In genomic region chr2:231877533-231878456, GRCh38 we compare ENCODE assay signal across 14 cellular contexts. TPM values are rescaled to one million over a fixed set of nuclear protein-coding genes. Genes with fewer than 3 reads are reported as not detected.
DNase-seq lines count a peak whose midpoint lies in the region; ATAC-seq and TF ChIP-seq lines count a peak whose summit lies in the region.
"Had no signal": no experiment of that assay in that cellular context is flagged by ENCODE, and none has a peak within 500 bp of the region (broad histone marks: within the 10 kb centered on the region; RNA-seq: fewer than 3 reads in every experiment).

No MANE protein-coding gene starts in this region.

- TF ChIP-seq POLR2A in IMR-90 (IDR thresholded peaks at IDR 0.05; ENCODE audit: low read depth, low read length) = no peak

- no peak overlapping the region for H3K14ac ChIP-seq in IMR-90 (replicated peaks; ENCODE audit: low read depth, low read length)

- H4K20me1 ChIP-seq in IMR-90 (ENCODE audit: insufficient read depth, low read length) (no peaks in the 10 kb centered on the region), GM23248 (ENCODE audit: insufficient read depth) (no peaks in the 10 kb centered on the region)

- H3K4me2 ChIP-seq in IMR-90 (ENCODE audit: low read depth, low read length) (no peak overlapping the region), GM23248 (ENCODE audit: unreplicated experiment) (no peak overlapping the region)

- H3K4me1 ChIP-seq in IMR-90 (ENCODE audit: control insufficient read depth, insufficient read depth, low read length) (no peaks in the 10 kb centered on the region), GM23248 (ENCODE audit: insufficient read depth) (no peaks in the 10 kb centered on the region)

- H3K9me3 ChIP-seq in IMR-90 (ENCODE audit: control insufficient read depth, insufficient read depth, low read length) (no peaks in the 10 kb centered on the region), GM23248 (ENCODE audit: low read depth) (no peaks in the 10 kb centered on the region)
- H3K9me3 ChIP-seq: neutrophil had no signal

- dilution Hi-C loops in IMR-90 (cut with HindIII; ENCODE audit: low sequenced_read_pairs, unreplicated experiment) = no loop called here

- no peak for ATAC-seq in IMR-90 (ENCODE audit: low read depth)
- ATAC-seq in HG03039 (IDR thresholded peaks at IDR 0.05; ENCODE audit: unreplicated experiment) = no peak
- ATAC-seq: left lobe of liver had no signal

- CTCF ChIA-PET in IMR-90 (lab: Yijun Ruan, JAX) = no interaction called here

- no peak overlapping the region for H3K23ac ChIP-seq in IMR-90 (ENCODE audit: low read depth, low read length)

- no peak overlapping the region for H3K4ac ChIP-seq in IMR-90 (ENCODE audit: low read depth, low read length)

- H4K5ac ChIP-seq in IMR-90 (ENCODE audit: low read depth, low read length) = no peak overlapping the region

- H2BK20ac ChIP-seq in IMR-90 (ENCODE audit: low read depth, low read length) = no peak overlapping the region

- H4K8ac ChIP-seq in IMR-90 (ENCODE audit: low read depth in 2 of 2, low read length in 2 of 2) = no peak overlapping the region

- H3K79me2 ChIP-seq in GM23248 (ENCODE audit: insufficient read depth) = no peaks in the 10 kb centered on the region

- DNase-seq in ACHN = peak; percentile 48
- peak; percentile 28 for DNase-seq in IMR-90
- peak; percentile 86 for DNase-seq in astrocyte of the hippocampus (ENCODE audit: low read depth, low spot score)
- DNase-seq in left kidney (ENCODE audit: low read depth, low spot score) = peak; percentile 13
- DNase-seq in GM23248 = no peak
- DNase-seq in NOMO-1 treated with DMSO at 0.1 percent for 48 hours (lab: John Stamatoyannopoulos, UW; ENCODE audit: unreplicated experiment) = no peak
- no peak for DNase-seq in activated T-cell treated with anti-CD3 and anti-CD28 coated beads, Interleukin-2, amount 50 U/mL, for 48 hours
- DNase-seq: effector CD4-positive, alpha-beta T cell; GF-D8; KBM-7; NCI-H2081 had no signal

- H3K27ac ChIP-seq in IMR-90 (ENCODE audit: insufficient read depth, low read length) = no peak overlapping the region
- no peak overlapping the region for H3K27ac ChIP-seq in GM23248
- H3K27ac ChIP-seq: neutrophil had no signal

- H3K27me3 ChIP-seq in IMR-90 (ENCODE audit: control insufficient read depth, insufficient read depth, low read length) (peaks cover 11% of the 10 kb centered on the region), GM23248 (replicated peaks; ENCODE audit: insufficient read depth) (peaks cover 32% of the 10 kb centered on the region)
- H3K27me3 ChIP-seq: neutrophil had no signal

- TF ChIP-seq RAD21 in IMR-90 (IDR thresholded peaks at IDR 0.05; ENCODE audit: low read length) = no peak

- H2AFZ ChIP-seq in IMR-90 (replicated peaks; ENCODE audit: low read length, poor library complexity) (no peak overlapping the region), GM23248 (no peak overlapping the region)

- no peak overlapping the region for H3K56ac ChIP-seq in IMR-90 (ENCODE audit: extremely low read depth, insufficient read depth, low read length)

- H3F3A ChIP-seq in GM23248 (ENCODE audit: insufficient read depth) = no peaks in the 10 kb centered on the region

- no peaks in the 10 kb centered on the region for H3K9me2 ChIP-seq in GM23248 (ENCODE audit: insufficient read depth)

- 73% methylated on average over 6 of the region's 15 CpGs; no CpG with 5 or more reads in 1 of the 2 experiments for WGBS in IMR-90 (ENCODE audit: extremely low coverage in 2 of 2, insufficient read length in 1 of 2), 2 experiments
- WGBS in GM23248 (ENCODE audit: low coverage in 1 of 2, low lambda C conversion rate in 2 of 2, missing lambda C conversion rate in 2 of 2), 2 experiments = 75 to 79% methylated on average over 13 to 15 of the region's 15 CpGs

- H3K9ac ChIP-seq in IMR-90 (ENCODE audit: low read depth, low read length) (no peak overlapping the region), GM23248 (no peak overlapping the region)

- no peak overlapping the region for H3K18ac ChIP-seq in IMR-90 (ENCODE audit: low read depth, low read length)

- no peak for TF ChIP-seq CTCF in IMR-90 (conservative IDR thresholded peaks at IDR 0.05; ENCODE audit: low read depth, low read length)

- no peak overlapping the region for H2AK9ac ChIP-seq in IMR-90 (replicated peaks; ENCODE audit: low read depth, low read length, poor library complexity)

- H3K36me3 ChIP-seq in IMR-90 (ENCODE audit: control insufficient read depth, insufficient read depth, low read length) = no peaks in the 10 kb centered on the region
- no peaks in the 10 kb centered on the region for H3K36me3 ChIP-seq in GM23248 (ENCODE audit: low read depth)
- H3K36me3 ChIP-seq: neutrophil had no signal

- H2BK120ac ChIP-seq in IMR-90 (ENCODE audit: low read depth, low read length) = no peak overlapping the region

- no peaks in the 10 kb centered on the region for H3K9me1 ChIP-seq in IMR-90 (ENCODE audit: insufficient read depth, low read length)

- H2AK5ac ChIP-seq in IMR-90 (ENCODE audit: low read depth, low read length) = no peak overlapping the region

- intact Hi-C loops in IMR-90 (cut with micrococcal nuclease) = no loop called here

- no peaks in the 10 kb centered on the region for H3K79me1 ChIP-seq in IMR-90 (ENCODE audit: low read depth in 1 of 2, low read length in 2 of 2)

- H2BK5ac ChIP-seq in IMR-90 (ENCODE audit: low read depth, low read length, poor library complexity, severe bottlenecking) = no peak overlapping the region

- H2BK15ac ChIP-seq in IMR-90 (ENCODE audit: low read depth, low read length) = no peak overlapping the region

- H3K4me3 ChIP-seq in IMR-90 (ENCODE audit: insufficient read depth, low read depth, low read length) = no peak overlapping the region
- H3K4me3 ChIP-seq in GM23248 = no peak overlapping the region

- BruUV-seq in IMR-90 (replicated peaks; lab: Mats Ljungman, UMichigan) = no TSS peak

- no peak overlapping the region for H4K91ac ChIP-seq in IMR-90 (ENCODE audit: insufficient read depth, low read depth, low read length)

- POLR2A ChIA-PET in IMR-90 (lab: Charles Lee; ENCODE audit: unreplicated experiment) = no interaction called here

- in situ Hi-C loops in ACHN (cut with HindIII; ENCODE audit: low pct_ligation_motif_present, low pct_unique_long_range_greater_than_20kb, low sequenced_read_pairs) (no loop called here), IMR-90 (cut with MboI; ENCODE audit: low sequenced_read_pairs) (no loop called here), GM23248 (cut with MboI) (no loop called here)

TF ChIP-seq in IMR-90, 13 proteins besides CTCF, POLR2A, EP300 and RAD21:
- TF ChIP-seq CHD1 (IDR thresholded peaks at IDR 0.05; ENCODE audit: low read depth, low read length) (no peak), RFX5 (IDR thresholded peaks at IDR 0.05; ENCODE audit: low read depth, low read length) (no peak), RCOR1 (IDR thresholded peaks at IDR 0.05; ENCODE audit: insufficient replicate concordance, low read length) (no peak), MAFK (IDR thresholded peaks at IDR 0.05; ENCODE audit: low read depth, low read length) (no peak), CEBPB (IDR thresholded peaks at IDR 0.05; ENCODE audit: low read depth, low read length) (no peak), SMC3 (IDR thresholded peaks at IDR 0.05; ENCODE audit: low read depth, low read length) (no peak), USF2 (IDR thresholded peaks at IDR 0.05; ENCODE audit: low read depth, low read length) (no peak), FOS (IDR thresholded peaks at IDR 0.05; ENCODE audit: low read depth, low read length) (no peak), MAZ (IDR thresholded peaks at IDR 0.05; ENCODE audit: borderline replicate concordance, low read depth, low read length) (no peak), ELK1 (IDR thresholded peaks at IDR 0.05; ENCODE audit: borderline replicate concordance, low read depth, low read length) (no peak), BHLHE40 (IDR thresholded peaks at IDR 0.05; ENCODE audit: low read depth, low read length) (no peak), MXI1 (IDR thresholded peaks at IDR 0.05; ENCODE audit: borderline replicate concordance, low read depth, low read length) (no peak), NFE2L2 (IDR thresholded peaks at IDR 0.05; ENCODE audit: low read depth, low read length) (no peak)
TF ChIP-seq in IMR-90: peak in this region for 0.

RNA-seq across cellular contexts. Expression of gene NPPC, which starts 48.4 kb away (rescaled TPM):
- total RNA-seq in IMR-90 (2012; rRNA removed) = 0.28 and 0.36 TPM in 2 replicates
- polyA plus RNA-seq in IMR-90 (2012; rRNA removed) = 0.22 and 0.55 TPM in 2 replicates
- polyA plus RNA-seq in IMR-90 (2012; cell fraction: cytosol; rRNA removed) = 0.24 and 0.70 TPM in 2 replicates
- polyA plus RNA-seq in IMR-90 (2012; cell fraction: nucleus; rRNA removed; ENCODE audit: low replicate concordance) = 0.22 and 0.58 TPM in 2 replicates
- total RNA-seq in GM23248 (2014; rRNA removed; shearing (Covaris generic)) = not detected in 2 replicates
- 0.26 and 0.29 TPM in 2 replicates for polyA plus RNA-seq in GM23248 (2016; fragmentation: Nextera tagmentation; extraction: Ambion mirVana)
- total RNA-seq: left lobe of liver had no signal

Comparison
In these comparisons a context has a peak if more than half of its experiments do, and no peak if none do; other contexts are left out.
1. DNase-seq: peak in ACHN (single experiment), IMR-90 (single experiment), astrocyte of the hippocampus (single experiment) and left kidney (single experiment); none in GM23248 (single experiment), NOMO-1 treated with DMSO at 0.1 percent for 48 hours (single experiment) and activated T-cell treated with anti-CD3 and anti-CD28 coated beads, Interleukin-2, amount 50 U/mL, for 48 hours (0 of 2).